In genomic region chr4:8221476-8221875, GRCh38 we compare ENCODE assay signal across 9 cellular contexts. TPM values are rescaled to one million over a fixed set of nuclear protein-coding genes. Genes with fewer than 3 reads are reported as not detected.
DNase-seq lines count a peak whose midpoint lies in the region; ATAC-seq and TF ChIP-seq lines count a peak whose summit lies in the region.
"Had no signal": no experiment of that assay in that cellular context is flagged by ENCODE, and none has a peak within 500 bp of the region (broad histone marks: within the 10 kb centered on the region; RNA-seq: fewer than 3 reads in every experiment).

No MANE protein-coding gene starts in this region.

- H3K4me3 Mint-ChIP-seq in MCF 10A (ENCODE audit: unreplicated experiment), result no peak overlapping the region

- no peak overlapping the region for H3K27ac Mint-ChIP-seq in MCF 10A (ENCODE audit: low read depth, unreplicated experiment)

- H3K4me1 Mint-ChIP-seq in MCF 10A (ENCODE audit: insufficient read depth, unreplicated experiment), result peaks cover 12% of the 10 kb centered on the region

- H3K9ac ChIP-seq in SK-N-MC (ENCODE audit: insufficient read length), result no peak overlapping the region

- H3K4me1 ChIP-seq in breast epithelium (no peaks in the 10 kb centered on the region), heart left ventricle (peaks cover 0 to 37% (median 0%) of the 10 kb centered on the region in 12 donors), upper lobe of left lung (peaks cover 7 to 20% (median 9%) of the 10 kb centered on the region in 4 donors)

- intact Hi-C loops in MCF 10A (cut with micrococcal nuclease), result no loop called here
- intact Hi-C loops in breast epithelium (cut with DNase I; ENCODE audit: low total_unique reads), result no loop called here
- intact Hi-C loops in heart left ventricle (cut with DNase I), result loop anchor here in 2 of 10 donors (10.0 kb wide), 1 partner anchor 47 kb away; no protein-coding TSS in a partner anchor

- H3K27me3 ChIP-seq in breast epithelium (no peaks in the 10 kb centered on the region), heart left ventricle (no peaks in the 10 kb centered on the region), upper lobe of left lung (no peaks in the 10 kb centered on the region)

- no peaks in the 10 kb centered on the region for H3K36me3 ChIP-seq in breast epithelium
- H3K36me3 ChIP-seq in SK-N-MC (ENCODE audit: insufficient read depth, low read length), result no peaks in the 10 kb centered on the region
- peaks cover 0 to 88% (median 10%) of the 10 kb centered on the region in 9 donors for H3K36me3 ChIP-seq in heart left ventricle
- peaks cover 0 to 82% (median 50%) of the 10 kb centered on the region in 4 donors for H3K36me3 ChIP-seq in upper lobe of left lung

- WGBS in heart left ventricle, 4 donors, result 52 to 65% (median 59%) methylated on average over 5 of the region's 5 CpGs
- 39 to 50% methylated on average over 5 of the region's 5 CpGs for WGBS in upper lobe of left lung, 2 donors

- ATAC-seq in heart left ventricle (peak; percentile 24 to 70 (median 54)), upper lobe of left lung (ENCODE audit: low FRiP score in 2 of 2) (peak in 1 of 2 donors; percentile 77), HG03196 (IDR thresholded peaks at IDR 0.05; ENCODE audit: unreplicated experiment) (no peak)

- H3K9me3 Mint-ChIP-seq in MCF 10A (ENCODE audit: unreplicated experiment), result no peaks in the 10 kb centered on the region

- H3K4me3 ChIP-seq in breast epithelium (no peak overlapping the region), SK-N-MC (no peak overlapping the region), heart left ventricle (no peak overlapping the region), upper lobe of left lung (no peak overlapping the region)

- H3K27ac ChIP-seq in breast epithelium (peak overlapping the region in 1 of 2 donors; percentile 55), SK-N-MC (no peak overlapping the region), heart left ventricle (peak overlapping the region in 2 of 12 donors; percentile 57 to 87), upper lobe of left lung (peak overlapping the region; percentile 49 to 74 (median 72))

- H3K36me3 Mint-ChIP-seq in MCF 10A (ENCODE audit: insufficient read depth, unreplicated experiment), result peaks cover 26% of the 10 kb centered on the region

- DNase-seq in MCF 10A (ENCODE audit: unreplicated experiment) (peak; percentile 69), breast epithelium (ENCODE audit: low spot score in 2 of 2) (no peak), SK-N-MC (ENCODE audit: low read depth, low spot score) (peak; percentile 47), heart left ventricle (no peak), upper lobe of left lung (no peak), NCI-H2081 (lab: John Stamatoyannopoulos, UW) (no peak)
- DNase-seq in effector CD8-positive, alpha-beta T cell (lab: John Stamatoyannopoulos, UW), result no peak
- DNase-seq: NCI-H774 had no signal

- POLR2A ChIA-PET in MCF 10A (lab: Yijun Ruan, JAX), result interaction anchor here (0.6 to 1.3 kb wide), 4 partner anchors 33 to 1630 kb away, joined by 3 to 7 read pairs (median 4); no protein-coding TSS in a partner anchor

- no peak for TF ChIP-seq CTCF in MCF 10A (IDR thresholded peaks at IDR 0.05; ENCODE audit: unreplicated experiment)
- no peak for TF ChIP-seq CTCF in breast epithelium (IDR thresholded peaks at IDR 0.05)
- TF ChIP-seq CTCF in heart left ventricle (IDR thresholded peaks at IDR 0.05), result no peak
- no peak for TF ChIP-seq CTCF in upper lobe of left lung (IDR thresholded peaks at IDR 0.05)

- peak in 3 of 4 donors; percentile 31 to 90 (median 85) for TF ChIP-seq EP300 in upper lobe of left lung (IDR thresholded peaks at IDR 0.05)

- H3K27me3 Mint-ChIP-seq in MCF 10A (ENCODE audit: insufficient read depth, unreplicated experiment), result no peaks in the 10 kb centered on the region

- no peaks in the 10 kb centered on the region for H3K9me3 ChIP-seq in breast epithelium
- no peaks in the 10 kb centered on the region for H3K9me3 ChIP-seq in SK-N-MC (ENCODE audit: low read depth, low read length)
- peaks cover 0 to 5% (median 0%) of the 10 kb centered on the region in 12 donors for H3K9me3 ChIP-seq in heart left ventricle
- no peaks in the 10 kb centered on the region for H3K9me3 ChIP-seq in upper lobe of left lung

- CTCF ChIA-PET in MCF 10A (lab: Yijun Ruan, JAX), result interaction anchor here (0.9 to 1.0 kb wide), 2 partner anchors 21 to 181 kb away, joined by 3 to 4 read pairs; no protein-coding TSS in a partner anchor

- BruUV-seq in MCF 10A (replicated peaks; lab: Mats Ljungman, UMichigan), result no TSS peak

- TF ChIP-seq POLR2A in breast epithelium (IDR thresholded peaks at IDR 0.05), result no peak
- TF ChIP-seq POLR2A in heart left ventricle (IDR thresholded peaks at IDR 0.05), result no peak
- TF ChIP-seq POLR2A in upper lobe of left lung (IDR thresholded peaks at IDR 0.05), result peak in 1 of 4 donors; percentile 13

RNA-seq across cellular contexts. Expression of gene SH3TC1, which starts 22.4 kb away (rescaled TPM):
- total RNA-seq in MCF 10A (2022) (20.4 and 28.8 TPM in 2 replicates), breast epithelium (10 to 100 TPM; 16.4 to 28.8 (median 17.3) TPM), heart left ventricle (10 to 100 TPM in 6 of 9 donors, 1 to 10 TPM in 3; 6.0 to 45.9 (median 11.5) TPM), upper lobe of left lung (100 to 1,000 TPM in 2 of 6 donors, 10 to 100 TPM in 4; 34.1 to 193 (median 81.4) TPM)
- 1 to 10 TPM; 5.8 to 8.1 TPM for polyA plus RNA-seq in heart left ventricle

RNA-seq across cellular contexts. Expression of gene HTRA3, which starts 48.1 kb away (rescaled TPM):
- not detected in 2 replicates for total RNA-seq in MCF 10A (2022)
- total RNA-seq in breast epithelium, result 10 to 100 TPM in 2 of 3 donors, 1 to 10 TPM in 1; 8.5 to 53.9 (median 19.7) TPM
- 10 to 100 TPM; 26.8 to 84.6 (median 55.0) TPM for total RNA-seq in heart left ventricle
- 10 to 100 TPM; 28.9 to 50.1 TPM for polyA plus RNA-seq in heart left ventricle
- total RNA-seq in upper lobe of left lung, result 10 to 100 TPM in 5 of 6 donors, 1 to 10 TPM in 1; 5.2 to 51.1 (median 19.7) TPM

Comparison
In these comparisons a context has a peak if more than half of its experiments do, and no peak if none do; other contexts are left out.
1. DNase-seq: peak in MCF 10A (single experiment) and SK-N-MC (single experiment); none in breast epithelium (0 of 2), heart left ventricle (0 of 5), upper lobe of left lung (0 of 2), NCI-H2081 (0 of 2) and effector CD8-positive, alpha-beta T cell (single experiment).